In the genomic region with DNA sequence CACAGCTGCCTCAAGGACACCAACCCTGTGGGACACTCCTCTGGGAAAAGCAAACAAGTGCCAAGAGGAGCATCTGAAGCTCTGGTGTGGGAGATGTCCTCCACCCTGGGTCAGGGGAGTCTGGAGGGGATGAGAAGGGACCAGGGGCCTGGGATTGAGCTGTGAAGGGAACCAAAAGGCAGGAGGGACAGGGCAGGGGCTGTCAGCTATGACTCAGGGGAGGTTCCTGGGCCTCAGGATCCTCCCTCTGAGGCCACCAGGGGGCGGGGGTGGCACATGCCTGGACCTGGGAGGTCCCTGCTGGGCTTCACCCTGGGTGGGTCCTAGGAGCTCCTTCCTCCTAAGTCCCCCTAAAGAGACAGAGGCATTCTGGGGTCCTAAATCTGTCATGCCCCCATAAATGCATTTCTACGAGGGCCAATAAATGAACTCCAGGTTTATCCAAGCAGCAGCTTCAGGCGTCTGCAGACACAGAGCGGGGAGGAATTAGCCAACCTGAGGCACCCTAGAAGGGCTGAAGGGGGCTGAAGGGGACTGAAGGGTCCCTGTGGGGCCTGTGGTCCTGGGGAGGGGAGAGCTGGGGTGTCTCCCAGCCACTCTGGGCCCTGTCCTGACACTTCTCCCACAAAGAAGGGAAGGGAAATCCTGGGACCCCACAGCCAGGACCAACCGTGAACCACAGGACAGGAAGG, we compare ENCODE assay signal across 7 cellular contexts. TPM values are rescaled to one million over a fixed set of nuclear protein-coding genes. Genes with fewer than 3 reads are reported as not detected.
DNase-seq lines count a peak whose midpoint lies in the region; ATAC-seq and TF ChIP-seq lines count a peak whose summit lies in the region.

No MANE protein-coding gene starts in this region.

- H3K36me3 Mint-ChIP-seq in neural progenitor cell, result no peaks in the 10 kb centered on the region
- H3K36me3 Mint-ChIP-seq in activated T-helper 1 cell treated with anti-CD3 and anti-CD28 coated beads, Interleukin-12 subunit alpha, Interleukin-12 subunit beta, Interleukin-2, Interleukin-4 antibody, amounts not matched to agents 30 ng/mL and 10 ng/mL and 1 ng/mL, durations not matched to agents 14 hours and 24 hours and 36 hours (ENCODE audit: low read depth), result no peaks in the 10 kb centered on the region

- WGBS in mammary epithelial cell (ENCODE audit: low coverage, missing lambda C conversion rate), result 33% methylated on average over 2 of the region's 5 CpGs

- H3K27ac Mint-ChIP-seq in neural progenitor cell, result no peak overlapping the region
- no peak overlapping the region for H3K27ac Mint-ChIP-seq in activated T-helper 1 cell treated with anti-CD3 and anti-CD28 coated beads, Interleukin-12 subunit alpha, Interleukin-12 subunit beta, Interleukin-2, Interleukin-4 antibody, amounts not matched to agents 30 ng/mL and 10 ng/mL and 1 ng/mL, durations not matched to agents 14 hours and 24 hours and 36 hours

- peaks cover 18% of the 10 kb centered on the region for H3K4me1 Mint-ChIP-seq in neural progenitor cell
- no peaks in the 10 kb centered on the region for H3K4me1 Mint-ChIP-seq in activated T-helper 1 cell treated with anti-CD3 and anti-CD28 coated beads, Interleukin-12 subunit alpha, Interleukin-12 subunit beta, Interleukin-2, Interleukin-4 antibody, amounts not matched to agents 30 ng/mL and 10 ng/mL and 1 ng/mL, durations not matched to agents 14 hours and 24 hours and 36 hours (ENCODE audit: low read depth)

- dilution Hi-C loops in mammary epithelial cell (cut with HindIII; ENCODE audit: low sequenced_read_pairs), result no loop called here

- H3K36me3 ChIP-seq in mammary epithelial cell (ENCODE audit: insufficient read depth, low read length) (no peaks in the 10 kb centered on the region), neural progenitor cell (no peaks in the 10 kb centered on the region), left lung (no peaks in the 10 kb centered on the region)

- TF ChIP-seq CTCF in GM12864 (IDR thresholded peaks at IDR 0.05; ENCODE audit: low read depth, low read length, missing control alignments) (peak; percentile 87), NB4 (IDR thresholded peaks at IDR 0.05; ENCODE audit: low read depth, low read length) (peak; percentile 82), mammary epithelial cell (conservative IDR thresholded peaks at IDR 0.05 in 1 of 2, IDR thresholded peaks at IDR 0.05 in 1 of 2; ENCODE audit: extremely low read depth in 1 of 2, insufficient read depth in 1 of 2, low read depth in 1 of 2, low read length in 2 of 2) (peak; percentile 21 to 45), neural progenitor cell (IDR thresholded peaks at IDR 0.05) (peak; percentile 56), left lung (IDR thresholded peaks at IDR 0.05) (peak in 1 of 2 donors; percentile 36)

- H3K9me3 ChIP-seq in mammary epithelial cell (replicated peaks; ENCODE audit: insufficient read depth, low read length) (no peaks in the 10 kb centered on the region), neural progenitor cell (ENCODE audit: low read depth) (no peaks in the 10 kb centered on the region), left lung (no peaks in the 10 kb centered on the region)

- H3K27ac ChIP-seq in mammary epithelial cell (ENCODE audit: insufficient read depth, low read depth, low read length) (no peak overlapping the region), neural progenitor cell (no peak overlapping the region), left lung (no peak overlapping the region)

- no peaks in the 10 kb centered on the region for H3K79me2 ChIP-seq in mammary epithelial cell (ENCODE audit: insufficient read depth, low read length)
- no peaks in the 10 kb centered on the region for H3K79me2 ChIP-seq in neural progenitor cell (ENCODE audit: low read depth)

- H3K9me3 Mint-ChIP-seq in neural progenitor cell, result no peaks in the 10 kb centered on the region
- H3K9me3 Mint-ChIP-seq in activated T-helper 1 cell treated with anti-CD3 and anti-CD28 coated beads, Interleukin-12 subunit alpha, Interleukin-12 subunit beta, Interleukin-2, Interleukin-4 antibody, amounts not matched to agents 30 ng/mL and 10 ng/mL and 1 ng/mL, durations not matched to agents 14 hours and 24 hours and 36 hours, result no peaks in the 10 kb centered on the region

- H3K4me2 ChIP-seq in mammary epithelial cell (ENCODE audit: insufficient read depth, low read depth, low read length), result no peak overlapping the region
- no peak overlapping the region for H3K4me2 ChIP-seq in neural progenitor cell

- intact Hi-C loops in mammary epithelial cell (cut with micrococcal nuclease) (no loop called here), left lung (cut with DNase I) (no loop called here)
- intact Hi-C loops in activated T-helper 1 cell treated with anti-CD3 and anti-CD28 coated beads, Interleukin-12 subunit alpha, Interleukin-12 subunit beta, Interleukin-2, Interleukin-4 antibody, amounts not matched to agents 30 ng/mL and 10 ng/mL and 1 ng/mL, durations not matched to agents 14 hours and 24 hours and 36 hours (cut with micrococcal nuclease), result no loop called here

- H3K27me3 Mint-ChIP-seq in neural progenitor cell (ENCODE audit: insufficient read depth, low read depth), result peaks cover 6% of the 10 kb centered on the region
- peaks cover 39% of the 10 kb centered on the region for H3K27me3 Mint-ChIP-seq in activated T-helper 1 cell treated with anti-CD3 and anti-CD28 coated beads, Interleukin-12 subunit alpha, Interleukin-12 subunit beta, Interleukin-2, Interleukin-4 antibody, amounts not matched to agents 30 ng/mL and 10 ng/mL and 1 ng/mL, durations not matched to agents 14 hours and 24 hours and 36 hours (ENCODE audit: insufficient read depth)

- in situ Hi-C loops in mammary epithelial cell (cut with MboI; ENCODE audit: low sequenced_read_pairs in 2 of 2), result no loop called here

- H3K27me3 ChIP-seq in mammary epithelial cell (ENCODE audit: insufficient read depth, low read length) (no peaks in the 10 kb centered on the region), neural progenitor cell (peaks cover 100% of the 10 kb centered on the region), left lung (peaks cover 0 to 54% of the 10 kb centered on the region in 2 donors)

- H3K4me3 ChIP-seq in GM12864 (ENCODE audit: low read depth, low read length) (no peak overlapping the region), NB4 (ENCODE audit: low read depth, low read length) (no peak overlapping the region), mammary epithelial cell (replicated peaks in 1 of 3; ENCODE audit: insufficient read depth in 1 of 3, low read depth in 2 of 3, low read length in 3 of 3) (no peak overlapping the region), neural progenitor cell (no peak overlapping the region), left lung (no peak overlapping the region)

- H2AFZ ChIP-seq in mammary epithelial cell (ENCODE audit: low read depth, low read length) (no peak overlapping the region), neural progenitor cell (replicated peaks) (no peak overlapping the region)

- no peak overlapping the region for H3K4me3 Mint-ChIP-seq in neural progenitor cell
- no peak overlapping the region for H3K4me3 Mint-ChIP-seq in activated T-helper 1 cell treated with anti-CD3 and anti-CD28 coated beads, Interleukin-12 subunit alpha, Interleukin-12 subunit beta, Interleukin-2, Interleukin-4 antibody, amounts not matched to agents 30 ng/mL and 10 ng/mL and 1 ng/mL, durations not matched to agents 14 hours and 24 hours and 36 hours

- no peak for DNase-seq in GM12864 (ENCODE audit: low read depth)
- peak; percentile 60 for DNase-seq in NB4 (ENCODE audit: low read depth)
- no peak for DNase-seq in mammary epithelial cell
- peak; percentile 54 for DNase-seq in neural progenitor cell (ENCODE audit: low spot score)
- DNase-seq in activated T-helper 1 cell treated with anti-CD3 and anti-CD28 coated beads, Interleukin-12 subunit alpha, Interleukin-12 subunit beta, Interleukin-2, Interleukin-4 antibody, amounts not matched to agents 30 ng/mL and 10 ng/mL and 1 ng/mL, durations not matched to agents 14 hours and 24 hours and 36 hours (ENCODE audit: low spot score), result no peak
- DNase-seq in SW480 (ENCODE audit: low spot score), result no peak
- DNase-seq in left lung, result no peak

- no peak overlapping the region for H3K9ac ChIP-seq in mammary epithelial cell (ENCODE audit: insufficient read depth, low read length)
- no peak overlapping the region for H3K9ac ChIP-seq in neural progenitor cell

- CTCF ChIA-PET in mammary epithelial cell (lab: Charles Lee; ENCODE audit: low non-redundant PET), result interaction anchor here (0.8 kb wide), 1 partner anchor 17 kb away, joined by 3 read pairs; no protein-coding TSS in a partner anchor

- H3K4me1 ChIP-seq in mammary epithelial cell (ENCODE audit: insufficient read depth, low read length), result no peaks in the 10 kb centered on the region
- no peaks in the 10 kb centered on the region for H3K4me1 ChIP-seq in neural progenitor cell
- no peaks in the 10 kb centered on the region for H3K4me1 ChIP-seq in left lung

- BruUV-seq in mammary epithelial cell (replicated peaks; lab: Mats Ljungman, UMichigan), result no TSS peak

- no peaks in the 10 kb centered on the region for H3F3A ChIP-seq in neural progenitor cell (ENCODE audit: low read depth)

- H4K20me1 ChIP-seq in mammary epithelial cell (ENCODE audit: insufficient read depth, low read length) (no peaks in the 10 kb centered on the region), neural progenitor cell (ENCODE audit: low read depth) (no peaks in the 10 kb centered on the region)

- no peak for TF ChIP-seq POLR2A in NB4 (IDR thresholded peaks at IDR 0.05; ENCODE audit: extremely low read depth, insufficient read length)

- no peak for ATAC-seq in left lung

RNA-seq across cellular contexts. Expression of gene IGLL5, which starts 31.9 kb away (rescaled TPM):
- total RNA-seq in mammary epithelial cell (not detected), neural progenitor cell (ENCODE audit: low replicate concordance) (not detected in 2 replicates), left lung (10 to 100 TPM in 1 of 2 donors, 1 to 10 TPM in 1; 8.1 to 10.6 TPM)
- not detected for polyA plus RNA-seq in mammary epithelial cell
- polyA minus RNA-seq in mammary epithelial cell, result not detected
- total RNA-seq in activated T-helper 1 cell treated with anti-CD3 and anti-CD28 coated beads, Interleukin-12 subunit alpha, Interleukin-12 subunit beta, Interleukin-2, Interleukin-4 antibody, amounts not matched to agents 30 ng/mL and 10 ng/mL and 1 ng/mL, durations not matched to agents 14 hours and 24 hours and 36 hours, result not detected in 2 replicates

Comparison
In these comparisons a context has a peak if more than half of its experiments do, and no peak if none do; other contexts are left out.
1. DNase-seq: peak in NB4 (single experiment) and neural progenitor cell (single experiment); none in GM12864 (single experiment), mammary epithelial cell (single experiment), activated T-helper 1 cell treated with anti-CD3 and anti-CD28 coated beads, Interleukin-12 subunit alpha, Interleukin-12 subunit beta, Interleukin-2, Interleukin-4 antibody, amounts not matched to agents 30 ng/mL and 10 ng/mL and 1 ng/mL, durations not matched to agents 14 hours and 24 hours and 36 hours (single experiment), SW480 (single experiment) and left lung (0 of 2).